ENCODE assay signal across 9 cellular contexts in genomic region chr16:10514369-10515055, GRCh38.
DNase-seq lines count a peak whose midpoint lies in the region; ATAC-seq lines count a peak whose summit lies in the region.
"Had no signal": no experiment of that assay in that cellular context is flagged by ENCODE, and none has a peak within 500 bp of the region (broad histone marks: within the 10 kb centered on the region; RNA-seq: fewer than 3 reads in every experiment).

No MANE protein-coding gene starts in this region.

- H3K9me3 Mint-ChIP-seq in central memory CD8-positive, alpha-beta T cell = no peaks in the 10 kb centered on the region

- DNase-seq in DMS 273 (lab: John Stamatoyannopoulos, UW; ENCODE audit: unreplicated experiment) (peak; percentile 80), DMS 273 treated with DMSO at 0.1 percent for 48 hours (lab: John Stamatoyannopoulos, UW) (no peak), MV-4-11 (lab: John Stamatoyannopoulos, UW) (peak; percentile 88), T-helper 9 cell (peak; percentile 19), left lobe of liver (ENCODE audit: low spot score) (peak; percentile 80)
- DNase-seq in central memory CD8-positive, alpha-beta T cell (ENCODE audit: low spot score in 2 of 2) = peak; percentile 22 to 30
- peak; percentile 12 for DNase-seq in stimulated activated CD8-positive, alpha-beta memory T cell treated with anti-CD3 and anti-CD28 coated beads, Interleukin-4, amount 100 ng/mL, for 24 hours (ENCODE audit: low read depth)

- no peak overlapping the region for H3K27ac Mint-ChIP-seq in central memory CD8-positive, alpha-beta T cell (ENCODE audit: low read depth)
- H3K27ac Mint-ChIP-seq: activated naive CD8-positive, alpha-beta T cell had no signal

- H3K36me3 Mint-ChIP-seq in central memory CD8-positive, alpha-beta T cell (ENCODE audit: insufficient read depth) = peaks cover 5% of the 10 kb centered on the region
- H3K36me3 Mint-ChIP-seq: activated naive CD8-positive, alpha-beta T cell had no signal

- no peaks in the 10 kb centered on the region for H3K27me3 Mint-ChIP-seq in central memory CD8-positive, alpha-beta T cell
- H3K27me3 Mint-ChIP-seq: activated naive CD8-positive, alpha-beta T cell had no signal

- H3K4me1 Mint-ChIP-seq in central memory CD8-positive, alpha-beta T cell = no peaks in the 10 kb centered on the region

- no peak for ATAC-seq in central memory CD8-positive, alpha-beta T cell (replicated peaks; ENCODE audit: extremely low read depth, poor library complexity, severe bottlenecking)
- peak; percentile 73 for ATAC-seq in left lobe of liver
- no peak for ATAC-seq in GM18502 (IDR thresholded peaks at IDR 0.05; ENCODE audit: poor library complexity, unreplicated experiment)

- H3K4me3 Mint-ChIP-seq in central memory CD8-positive, alpha-beta T cell = no peak overlapping the region
- H3K4me3 Mint-ChIP-seq: activated naive CD8-positive, alpha-beta T cell had no signal
